Comparison of ENCODE assay signal across 2 cellular contexts in the genomic region with DNA sequence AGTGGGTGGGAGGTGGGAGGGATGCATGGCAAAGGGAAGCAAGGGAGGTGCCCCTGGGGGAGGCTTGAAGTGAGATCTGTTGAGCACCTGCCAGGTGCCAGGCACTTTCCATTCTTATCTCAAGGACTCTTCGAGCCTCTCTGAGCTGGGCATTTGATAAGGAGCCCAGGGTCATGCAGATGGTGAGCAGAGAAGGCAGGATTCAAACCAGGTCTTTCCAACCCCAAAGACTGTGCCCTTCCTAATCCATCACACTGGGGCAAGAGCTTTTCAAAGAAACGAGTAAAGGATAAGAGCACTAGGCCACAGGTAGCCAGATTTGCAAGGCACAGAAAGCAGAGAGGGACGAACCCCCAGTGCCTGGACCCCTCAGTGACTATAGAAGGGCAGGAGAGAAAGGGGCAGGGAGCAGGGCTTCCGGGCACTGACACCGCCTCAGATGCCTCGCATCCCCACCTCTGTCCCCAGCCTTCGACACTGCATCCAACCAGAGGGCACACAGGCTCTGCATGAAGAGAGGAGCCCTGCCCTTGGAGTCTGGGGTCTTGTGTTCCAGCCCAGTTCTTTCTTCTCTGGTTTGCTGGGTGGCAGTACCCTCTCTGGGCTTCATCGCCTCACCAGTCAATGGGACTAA.
TF ChIP-seq lines count a peak whose summit lies in the region.

No MANE protein-coding gene starts in this region.

TF ChIP-seq in HCT116, 20 proteins besides CTCF, POLR2A, EP300 and RAD21:
- no peak for TF ChIP-seq ZBTB33 (IDR thresholded peaks at IDR 0.05; ENCODE audit: extremely low read depth, insufficient replicate concordance, low read length)
- TF ChIP-seq YY1 (IDR thresholded peaks at IDR 0.05; ENCODE audit: extremely low read depth, insufficient replicate concordance, low read depth, low read length): no peak
- TF ChIP-seq CEBPB (IDR thresholded peaks at IDR 0.05; ENCODE audit: low read depth): no peak
- no peak for TF ChIP-seq CBX3 (IDR thresholded peaks at IDR 0.05; ENCODE audit: low read depth)
- no peak for TF ChIP-seq FOSL1 (IDR thresholded peaks at IDR 0.05; ENCODE audit: low read depth)
- no peak for TF ChIP-seq REST (IDR thresholded peaks at IDR 0.05; ENCODE audit: low read depth)
- no peak for TF ChIP-seq ELF1 (IDR thresholded peaks at IDR 0.05; ENCODE audit: borderline replicate concordance, low read depth)
- no peak for TF ChIP-seq ATF3 (IDR thresholded peaks at IDR 0.05)
- no peak for TF ChIP-seq TCF7L2 (IDR thresholded peaks at IDR 0.05; ENCODE audit: borderline replicate concordance, extremely low read depth, insufficient read depth, insufficient read length)

TF ChIP-seq in WTC11, 78 proteins besides CTCF, POLR2A, EP300 and RAD21:
- no peak for TF ChIP-seq FOXJ3 (CRISPR knock-in tag; IDR thresholded peaks at IDR 0.05; ENCODE audit: borderline replicate concordance)
- TF ChIP-seq IRF1 (CRISPR knock-in tag; IDR thresholded peaks at IDR 0.05): no peak
